8 cellular contexts compared by ENCODE assay signal in genomic region chr6:87722831-87723726, GRCh38. TPM values are rescaled to one million over a fixed set of nuclear protein-coding genes. Genes with fewer than 3 reads are reported as not detected.
DNase-seq lines count a peak whose midpoint lies in the region; ATAC-seq, FAIRE-seq and TF ChIP-seq lines count a peak whose summit lies in the region.

No MANE protein-coding gene starts in this region.

- H3K27me3 ChIP-seq in Peyer's patch (no peaks in the 10 kb centered on the region), HepG2 (ENCODE audit: control insufficient read depth in 1 of 2, insufficient read depth in 2 of 2, low read length in 2 of 2) (no peaks in the 10 kb centered on the region)

- TF ChIP-seq EP300 in HepG2 (IDR thresholded peaks at IDR 0.05; ENCODE audit: low read depth in 2 of 2, low read length in 2 of 2) = peak in 1 of 2 experiments; percentile 47; a peak in 1 of 4 replicates
- peak; percentile 50; the same call in 1 of the 2 replicates for TF ChIP-seq EP300 in HepG2 (CRISPR knock-in tag; IDR thresholded peaks at IDR 0.05; ENCODE audit: borderline replicate concordance)

- H3K4me2 ChIP-seq in HepG2 (ENCODE audit: low read depth, low read length) = peak overlapping the region; percentile 13; the same call in 1 of the 2 replicates

- TF ChIP-seq RAD21 in HepG2 (CRISPR knock-in tag; IDR thresholded peaks at IDR 0.05) = 0 out of 2 replicates have a peak, but pooled peaks have one; percentile 12

- no peaks in the 10 kb centered on the region for H3K79me2 ChIP-seq in HepG2 (ENCODE audit: insufficient read depth, low read length)

- no peaks in the 10 kb centered on the region for H3K27me3 Mint-ChIP-seq in type B pancreatic cell

- CTCF ChIA-PET in HepG2 (lab: Yijun Ruan, JAX; ENCODE audit: low intra/inter-chr PET ratio, low total read pairs) = no interaction called here

- H3K4me1 Mint-ChIP-seq in type B pancreatic cell (ENCODE audit: unreplicated experiment) = peaks cover 18% of the 10 kb centered on the region

- 67% methylated on average over 8 of the region's 8 CpGs for WGBS in HepG2 (ENCODE audit: low lambda C conversion rate)

- H3K36me3 ChIP-seq in Peyer's patch (no peaks in the 10 kb centered on the region), HepG2 (replicated peaks in 1 of 2; ENCODE audit: control insufficient read depth in 1 of 2, insufficient read depth in 2 of 2, low read length in 2 of 2) (no peaks in the 10 kb centered on the region)

- H3K4me3 ChIP-seq in Peyer's patch (no peak overlapping the region), HepG2 (replicated peaks in 1 of 3; ENCODE audit: insufficient read depth in 1 of 3, low read depth in 2 of 3, low read length in 3 of 3) (no peak overlapping the region)

- H4K20me1 ChIP-seq in HepG2 (ENCODE audit: insufficient read depth, low read length) = no peaks in the 10 kb centered on the region

- in situ Hi-C loops in HepG2 (cut with HindIII; ENCODE audit: extremely low pct_ligation_motif_present, low pct_unique_long_range_greater_than_20kb) = no loop called here

- peak; percentile 80 for FAIRE-seq in HepG2 (lab: Jason Lieb, UNC)

- no peak overlapping the region for H2AFZ ChIP-seq in HepG2 (ENCODE audit: low read length)

- no peaks in the 10 kb centered on the region for H3K9me3 ChIP-seq in Peyer's patch
- H3K9me3 ChIP-seq in HepG2 (ENCODE audit: low read length) = no peaks in the 10 kb centered on the region

- DNase-seq in EL (peak; percentile 97), Peyer's patch (peak in 2 of 3 donors; percentile 41 to 62), dedifferentiated amniotic fluid mesenchymal stem cell (ENCODE audit: extremely low spot score) (peak; percentile 97), HepG2 (ENCODE audit: low spot score) (peak; percentile 92), type B pancreatic cell (ENCODE audit: extremely low spot score, unreplicated experiment) (no peak), NCI-H187 treated with DMSO at 0.1 percent for 48 hours (lab: John Stamatoyannopoulos, UW) (no peak), cortex of kidney (lab: John Stamatoyannopoulos, UW) (no peak)

- no peaks in the 10 kb centered on the region for H3K36me3 Mint-ChIP-seq in type B pancreatic cell

- TF ChIP-seq POLR2A in Peyer's patch (IDR thresholded peaks at IDR 0.05) (no peak), HepG2 (IDR thresholded peaks at IDR 0.05; ENCODE audit: insufficient read depth in 1 of 2, low read depth in 2 of 2, low read length in 2 of 2) (no peak)

- H3K27ac Mint-ChIP-seq in type B pancreatic cell = peak overlapping the region; percentile 2

- peaks cover 0 to 16% (median 0%) of the 10 kb centered on the region in 4 donors for H3K4me1 ChIP-seq in Peyer's patch
- peaks cover 19% of the 10 kb centered on the region for H3K4me1 ChIP-seq in HepG2 (ENCODE audit: insufficient read depth, low read length)

- no peaks in the 10 kb centered on the region for H3K9me3 Mint-ChIP-seq in type B pancreatic cell

- POLR2A ChIA-PET in HepG2 (lab: Yijun Ruan, JAX) = interaction anchor here (0.7 to 1.5 kb wide), 2 partner anchors 18 to 21 kb away, joined by 3 to 6 read pairs; partner anchors contain the start of gene AKIRIN2

- H3K9ac ChIP-seq in HepG2 (ENCODE audit: insufficient read depth, low read depth, low read length) = no peak overlapping the region

- no TSS peak for BruUV-seq in HepG2 (replicated peaks; lab: Mats Ljungman, UMichigan)

- ATAC-seq in HG02642 (IDR thresholded peaks at IDR 0.05; ENCODE audit: poor library complexity, unreplicated experiment) (peak; percentile 44), HepG2 (peak; percentile 97)

- H3K27ac ChIP-seq in Peyer's patch = no peak overlapping the region
- H3K27ac ChIP-seq in HepG2 (ENCODE audit: extremely low read length, insufficient read depth, low read length) = peak overlapping the region; percentile 34

- H3K4me3 Mint-ChIP-seq in type B pancreatic cell = no peak overlapping the region

- intact Hi-C loops in HepG2 (cut with micrococcal nuclease; ENCODE audit: unreplicated experiment) = no loop called here

- TF ChIP-seq CTCF in Peyer's patch (IDR thresholded peaks at IDR 0.05) = no peak
- no peak for TF ChIP-seq CTCF in HepG2 (CRISPR knock-in tag; IDR thresholded peaks at IDR 0.05)
- no peak for TF ChIP-seq CTCF in type B pancreatic cell (conservative IDR thresholded peaks at IDR 0.05)

TF ChIP-seq in HepG2, 621 proteins besides CTCF, POLR2A, EP300 and RAD21 (continues in another document):
- TF ChIP-seq RFX5 (IDR thresholded peaks at IDR 0.05; ENCODE audit: low read depth, low read length) = peak; percentile 52; the same call in 1 of the 2 replicates
- TF ChIP-seq ZNF382 (CRISPR knock-in tag; IDR thresholded peaks at IDR 0.05; ENCODE audit: borderline replicate concordance) = no peak
- TF ChIP-seq SOX13 (IDR thresholded peaks at IDR 0.05) = no peak
- TF ChIP-seq SOX13 (CRISPR knock-in tag; conservative IDR thresholded peaks at IDR 0.05 in 1 of 2, IDR thresholded peaks at IDR 0.05 in 1 of 2) = peak; percentile 57 to 65; a peak in 1 of 4 replicates
- TF ChIP-seq FLYWCH1 (CRISPR knock-in tag; IDR thresholded peaks at IDR 0.05) = no peak
- no peak for TF ChIP-seq KLF15 (CRISPR knock-in tag; IDR thresholded peaks at IDR 0.05; ENCODE audit: borderline replicate concordance)
- TF ChIP-seq ZNF614 (CRISPR knock-in tag; IDR thresholded peaks at IDR 0.05; ENCODE audit: borderline replicate concordance) = peak; percentile 41; the same call in 1 of the 2 replicates
- no peak for TF ChIP-seq HOXA5 (CRISPR knock-in tag; IDR thresholded peaks at IDR 0.05)
- peak; percentile 38; the same call in 1 of the 2 replicates for TF ChIP-seq RXRB (CRISPR knock-in tag; IDR thresholded peaks at IDR 0.05; ENCODE audit: borderline replicate concordance)
- TF ChIP-seq ZFY (CRISPR knock-in tag; IDR thresholded peaks at IDR 0.05) = peak; percentile 71
- no peak; the same call in 1 of the 2 replicates for TF ChIP-seq RXRA (CRISPR knock-in tag; IDR thresholded peaks at IDR 0.05)
- TF ChIP-seq POGZ (CRISPR knock-in tag; IDR thresholded peaks at IDR 0.05) = peak; percentile 67
- TF ChIP-seq IRF9 (CRISPR knock-in tag; IDR thresholded peaks at IDR 0.05; ENCODE audit: borderline replicate concordance) = no peak
- peak; percentile 100 for TF ChIP-seq MAFF (IDR thresholded peaks at IDR 0.05; ENCODE audit: low read depth, low read length)
- no peak for TF ChIP-seq ATF2 (CRISPR knock-in tag; IDR thresholded peaks at IDR 0.05)
- TF ChIP-seq ZNF589 (CRISPR knock-in tag; conservative IDR thresholded peaks at IDR 0.05) = no peak
- TF ChIP-seq SNAPC2 (CRISPR knock-in tag; IDR thresholded peaks at IDR 0.05) = no peak

RNA-seq across cellular contexts. Expression of gene AKIRIN2, which starts 21.0 kb away (rescaled TPM):
- total RNA-seq in Peyer's patch (10 to 100 TPM; 24.6 to 38.2 (median 28.3) TPM), HepG2 (2016; rRNA removed; fragmentation: Illumina TruSeq; extraction: Trizol) (23.4 and 29.2 TPM in 2 replicates), type B pancreatic cell (ENCODE audit: low replicate concordance) (57.2 and 61.7 TPM in 2 replicates)
- 6.7 and 8.7 TPM in 2 replicates for total RNA-seq in HepG2 (2016; cell fraction: cytosol; rRNA removed; fragmentation: Illumina TruSeq; extraction: Trizol; ENCODE audit: low read depth)
- 21.0 and 29.6 TPM in 2 replicates for total RNA-seq in HepG2 (2016; cell fraction: insoluble cytoplasmic fraction; rRNA removed; fragmentation: Illumina TruSeq; extraction: Trizol)
- 30.2 and 32.7 TPM in 2 replicates for total RNA-seq in HepG2 (2016; cell fraction: membrane; rRNA removed; fragmentation: Illumina TruSeq; extraction: Trizol)
- 28.7 and 38.1 TPM in 2 replicates for total RNA-seq in HepG2 (2016; cell fraction: nucleus; rRNA removed; fragmentation: Illumina TruSeq; extraction: Trizol)
- polyA plus RNA-seq in HepG2 (2011; rRNA removed) = 15.6 and 16.0 TPM in 2 replicates
- polyA plus RNA-seq in HepG2 (2011; cell fraction: cytosol; rRNA removed) = 8.3 and 10.7 TPM in 2 replicates
- 22.6 and 23.5 TPM in 2 replicates for polyA plus RNA-seq in HepG2 (2011; cell fraction: nucleus; rRNA removed)
- polyA plus RNA-seq in HepG2 (2012) = 40.3 and 44.8 TPM in 2 replicates
- polyA plus RNA-seq in HepG2 (2016; cell fraction: cytosol; fragmentation: Illumina TruSeq; extraction: Trizol; ENCODE audit: low read depth) = 17.2 and 17.9 TPM in 2 replicates
- polyA plus RNA-seq in HepG2 (2016; cell fraction: insoluble cytoplasmic fraction; fragmentation: Illumina TruSeq; extraction: Trizol; ENCODE audit: low read depth) = 59.2 and 61.5 TPM in 2 replicates
- 34.9 and 39.3 TPM in 2 replicates for polyA plus RNA-seq in HepG2 (2016; cell fraction: membrane; fragmentation: Illumina TruSeq; extraction: Trizol; ENCODE audit: low read depth)
- polyA plus RNA-seq in HepG2 (2016; cell fraction: nucleus; fragmentation: Illumina TruSeq; extraction: Trizol; ENCODE audit: insufficient read depth, low read depth) = 58.6 and 63.2 TPM in 2 replicates
- 7.8 and 15.7 TPM in 2 replicates for polyA minus RNA-seq in HepG2 (2011; rRNA and poly(A)+ RNA removed; ENCODE audit: low replicate concordance)
- 25.7 and 27.7 TPM in 2 replicates for polyA minus RNA-seq in HepG2 (2011; cell fraction: cytosol; rRNA and poly(A)+ RNA removed)
- polyA minus RNA-seq in HepG2 (2011; cell fraction: nucleus; rRNA and poly(A)+ RNA removed) = 40.0 and 50.9 TPM in 2 replicates

Comparison
In these comparisons a context has a peak if more than half of its experiments do, and no peak if none do; other contexts are left out.
1. DNase-seq: peak in EL (single experiment), Peyer's patch (2 of 3), dedifferentiated amniotic fluid mesenchymal stem cell (single experiment) and HepG2 (single experiment); none in type B pancreatic cell (single experiment), NCI-H187 treated with DMSO at 0.1 percent for 48 hours (single experiment) and cortex of kidney (single experiment).